In genomic region chr14:39102969-39103957, GRCh38 we compare ENCODE assay signal across 1 cellular context.
TF ChIP-seq lines count a peak whose summit lies in the region.

SEC23A (minus strand) TSS chr14:39103235; CDS start chr14:39096118, 7,117 bp downstream.

TF ChIP-seq in H1, 55 proteins besides CTCF, POLR2A, EP300 and RAD21 (continued from another document):
- TF ChIP-seq USF2 (IDR thresholded peaks at IDR 0.05; ENCODE audit: low read length) (no peak), KDM1A (IDR thresholded peaks at IDR 0.05; ENCODE audit: borderline replicate concordance, low read length) (peak; percentile 20; the same call in 1 of the 2 replicates), HDAC2 (IDR thresholded peaks at IDR 0.05; ENCODE audit: borderline replicate concordance in 1 of 2, low read depth in 2 of 2, low read length in 2 of 2) (peak in 1 of 2 experiments; percentile 54; a peak in 1 of 4 replicates), FOSL1 (IDR thresholded peaks at IDR 0.05; ENCODE audit: insufficient read depth, low read depth, low read length) (no peak), RXRA (IDR thresholded peaks at IDR 0.05; ENCODE audit: insufficient read depth, low read depth, low read length) (no peak), POU5F1 (IDR thresholded peaks at IDR 0.05; ENCODE audit: low read depth, low read length) (no peak), ATF3 (IDR thresholded peaks at IDR 0.05; ENCODE audit: insufficient read depth, low read depth, low read length) (no peak), CEBPB (IDR thresholded peaks at IDR 0.05; ENCODE audit: low read depth, low read length) (peak; percentile 76; the same call in 1 of the 2 replicates), NANOG (IDR thresholded peaks at IDR 0.05; ENCODE audit: insufficient read depth, low read depth, low read length, poor library complexity, severe bottlenecking) (no peak), SRF (IDR thresholded peaks at IDR 0.05; ENCODE audit: low read depth, low read length) (peak; percentile 17; the same call in 1 of the 2 replicates), BACH1 (IDR thresholded peaks at IDR 0.05; ENCODE audit: low read length) (no peak), CHD1 (IDR thresholded peaks at IDR 0.05; ENCODE audit: low read depth, low read length) (no peak), CHD7 (IDR thresholded peaks at IDR 0.05; ENCODE audit: insufficient replicate concordance, low read length) (no peak), TEAD4 (IDR thresholded peaks at IDR 0.05; ENCODE audit: low read depth, low read length) (no peak), CBX5 (IDR thresholded peaks at IDR 0.05; ENCODE audit: low read depth, low read length) (no peak), CBX8 (IDR thresholded peaks at IDR 0.05; ENCODE audit: borderline replicate concordance, low read depth, low read length) (no peak), YY1 (IDR thresholded peaks at IDR 0.05; ENCODE audit: low read depth, low read length) (peak; percentile 87), GTF2F1 (IDR thresholded peaks at IDR 0.05; ENCODE audit: borderline replicate concordance, low read depth, low read length) (0 out of 2 replicates have a peak, but pooled peaks have one; percentile 73), RNF2 (IDR thresholded peaks at IDR 0.05; ENCODE audit: borderline replicate concordance, low read depth, low read length, missing control alignments, poor library complexity, severe bottlenecking) (no peak), NRF1 (IDR thresholded peaks at IDR 0.05; ENCODE audit: low read depth, low read length) (no peak), TAF7 (optimal IDR thresholded peaks at IDR 0.05; ENCODE audit: borderline replicate concordance, low read depth, low read length) (peak; percentile 84), SIX5 (IDR thresholded peaks at IDR 0.05; ENCODE audit: low read depth, low read length) (no peak), RBBP5 (IDR thresholded peaks at IDR 0.05; ENCODE audit: borderline replicate concordance, low read depth, low read length) (peak; percentile 66; the same call in 1 of the 2 replicates), TCF12 (IDR thresholded peaks at IDR 0.05; ENCODE audit: low read depth, low read length) (no peak), TBP (IDR thresholded peaks at IDR 0.05; ENCODE audit: low read depth, low read length) (peak; percentile 86), PHF8 (conservative IDR thresholded peaks at IDR 0.05; ENCODE audit: low read depth, low read length) (peak; percentile 90), BCL11A (IDR thresholded peaks at IDR 0.05; ENCODE audit: low read depth in 2 of 2, low read length in 2 of 2) (no peak), KDM4A (IDR thresholded peaks at IDR 0.05; ENCODE audit: low read depth, low read length, severe bottlenecking) (no peak), HDAC6 (IDR thresholded peaks at IDR 0.05; ENCODE audit: low read depth, low read length) (no peak), SIN3A (conservative IDR thresholded peaks at IDR 0.05 in 1 of 2, IDR thresholded peaks at IDR 0.05 in 1 of 2; ENCODE audit: low read depth in 1 of 2, low read length in 2 of 2) (no peak), JUND (IDR thresholded peaks at IDR 0.05; ENCODE audit: low read length) (no peak), EZH2 (IDR thresholded peaks at IDR 0.05; ENCODE audit: low read depth, low read length, severe bottlenecking) (no peak), EGR1 (IDR thresholded peaks at IDR 0.05; ENCODE audit: borderline replicate concordance, low read depth, low read length) (no peak), SP1 (IDR thresholded peaks at IDR 0.05; ENCODE audit: low read depth, low read length) (no peak), BRCA1 (IDR thresholded peaks at IDR 0.05; ENCODE audit: low read depth, low read length) (no peak), SP4 (IDR thresholded peaks at IDR 0.05; ENCODE audit: low read length) (no peak), JUN (IDR thresholded peaks at IDR 0.05; ENCODE audit: low read depth, low read length) (no peak), ASH2L (IDR thresholded peaks at IDR 0.05; ENCODE audit: low read length) (peak; percentile 97), SIRT6 (IDR thresholded peaks at IDR 0.05; ENCODE audit: low read length) (no peak), CTBP2 (IDR thresholded peaks at IDR 0.05; ENCODE audit: borderline replicate concordance, insufficient read depth, insufficient read length, low read length) (peak; percentile 35), RFX5 (IDR thresholded peaks at IDR 0.05; ENCODE audit: borderline replicate concordance, low read depth, low read length) (no peak), TAF1 (IDR thresholded peaks at IDR 0.05; ENCODE audit: low read depth, low read length) (peak; percentile 84), POLR2AphosphoS5 (IDR thresholded peaks at IDR 0.05; ENCODE audit: low read depth, low read length) (peak; percentile 74), CHD2 (IDR thresholded peaks at IDR 0.05; ENCODE audit: low read length) (no peak), E2F6 (IDR thresholded peaks at IDR 0.05) (no peak), CREB1 (IDR thresholded peaks at IDR 0.05) (peak; percentile 94), SAP30 (IDR thresholded peaks at IDR 0.05; ENCODE audit: insufficient read depth, insufficient replicate concordance, low read length) (no peak), ZNF274 (IDR thresholded peaks at IDR 0.05; ENCODE audit: borderline replicate concordance, extremely low read depth, low read length) (no peak), KDM5A (IDR thresholded peaks at IDR 0.05; ENCODE audit: low read length) (0 out of 2 replicates have a peak, but pooled peaks have one; percentile 33)
- TF ChIP-seq, protein P1, sequence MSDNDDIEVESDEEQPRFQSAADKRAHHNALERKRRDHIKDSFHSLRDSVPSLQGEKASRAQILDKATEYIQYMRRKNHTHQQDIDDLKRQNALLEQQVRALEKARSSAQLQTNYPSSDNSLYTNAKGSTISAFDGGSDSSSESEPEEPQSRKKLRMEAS (IDR thresholded peaks at IDR 0.05) = no peak; the same call in 1 of the 2 replicates
